Comparison of ENCODE assay signal across 1 cellular context in genomic region chr16:84144859-84145639, GRCh38.
TF ChIP-seq lines count a peak whose summit lies in the region.

Gene DNAAF1 (plus strand): TSS chr16:84145308. CDS start chr16:84145441, 133 bp downstream.
Gene HSDL1 (minus strand): TSS chr16:84145177. CDS start chr16:84131321, 13,856 bp downstream.

TF ChIP-seq in PFSK-1, 5 proteins besides CTCF, POLR2A, EP300 and RAD21 (continued from another document):
- no peak for TF ChIP-seq REST (IDR thresholded peaks at IDR 0.05; ENCODE audit: insufficient read depth in 1 of 2, low read depth in 2 of 2, low read length in 2 of 2)
